8 cellular contexts compared by ENCODE assay signal in the genomic region with DNA sequence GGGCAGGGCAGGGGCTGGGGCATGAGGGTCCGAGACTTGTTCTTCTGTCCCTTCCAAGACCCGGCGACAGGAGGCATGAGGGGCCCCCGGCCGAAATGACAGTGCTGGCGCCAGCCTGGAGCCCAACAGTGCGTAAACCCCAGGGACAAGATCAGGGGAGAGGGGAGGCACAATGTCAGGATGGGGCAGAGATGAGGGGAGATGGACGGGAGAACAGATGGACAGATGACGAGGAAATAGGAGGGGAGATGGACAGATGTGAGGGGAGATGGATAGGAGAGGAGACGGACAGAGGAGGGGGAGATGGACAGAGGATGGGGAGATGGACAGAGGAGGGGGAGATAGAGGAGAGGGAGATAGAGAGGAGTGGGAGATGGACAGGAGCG. TPM values are rescaled to one million over a fixed set of nuclear protein-coding genes. Genes with fewer than 3 reads are reported as not detected.
A peak's percentile ranks its signal among the peaks of the same experiment; 100 is the strongest.
DNase-seq lines count a peak whose midpoint lies in the region; ATAC-seq, FAIRE-seq and TF ChIP-seq lines count a peak whose summit lies in the region.

No MANE protein-coding gene starts in this region.

- in situ Hi-C loops in HepG2 (cut with HindIII; ENCODE audit: extremely low pct_ligation_motif_present, low pct_unique_long_range_greater_than_20kb): no loop called here
- in situ Hi-C loops in KBM-7 (cut with MboI; ENCODE audit: low pct_unique_long_range_greater_than_20kb, low sequenced_read_pairs): no loop called here

- intact Hi-C loops in HepG2 (cut with micrococcal nuclease; ENCODE audit: unreplicated experiment) (no loop called here), tibial artery (cut with DNase I; ENCODE audit: low total_unique reads) (loop anchor here (2.0 kb wide), 1 partner anchor 72 kb away; no protein-coding TSS in a partner anchor), adrenal gland (cut with DNase I) (no loop called here)

- peak overlapping the region; percentile 85 for H3K27ac Mint-ChIP-seq in activated CD4-positive, alpha-beta T cell treated with anti-CD3 and anti-CD28 coated beads, Interleukin-2, amount 10 ng/mL, durations not matched to agents 7 days and 5 days

- peak overlapping the region; percentile 99 for H3K4me2 ChIP-seq in HepG2 (ENCODE audit: low read depth, low read length)

- TF ChIP-seq EP300 in HepG2 (IDR thresholded peaks at IDR 0.05; ENCODE audit: low read depth in 2 of 2, low read length in 2 of 2) (no peak), HepG2 (CRISPR knock-in tag; IDR thresholded peaks at IDR 0.05; ENCODE audit: borderline replicate concordance) (no peak)

- H3K4me3 ChIP-seq in adipocyte (ENCODE audit: low read length) (peak overlapping the region; percentile 75), HepG2 (replicated peaks in 1 of 3; ENCODE audit: insufficient read depth in 1 of 3, low read depth in 2 of 3, low read length in 3 of 3) (peak overlapping the region; percentile 34 to 78 (median 78); a peak in 5 of 6 replicates), tibial artery (peak overlapping the region; percentile 61 to 73), adrenal gland (peak overlapping the region in 2 of 4 donors; percentile 73)

- POLR2A ChIA-PET in activated CD4-positive, alpha-beta T cell treated with anti-CD3 and anti-CD28 coated beads, Interleukin-2, amount 10 ng/mL, durations not matched to agents 7 days and 5 days (lab: Charles Lee): no interaction called here
- POLR2A ChIA-PET in HepG2 (lab: Yijun Ruan, JAX): no interaction called here

- no peaks in the 10 kb centered on the region for H3K79me2 ChIP-seq in HepG2 (ENCODE audit: insufficient read depth, low read length)

- no peak overlapping the region for H3K27ac ChIP-seq in HepG2 (ENCODE audit: extremely low read length, insufficient read depth, low read length)
- peak overlapping the region; percentile 69 to 80 for H3K27ac ChIP-seq in tibial artery
- H3K27ac ChIP-seq in adrenal gland: peak overlapping the region in 2 of 5 donors; percentile 72 to 73

- TF ChIP-seq POLR2A in HepG2 (IDR thresholded peaks at IDR 0.05; ENCODE audit: insufficient read depth in 1 of 2, low read depth in 2 of 2, low read length in 2 of 2) (no peak), adrenal gland (IDR thresholded peaks at IDR 0.05) (no peak)

- H3K9me3 ChIP-seq in adipocyte (ENCODE audit: control insufficient read depth, low read length) (no peaks in the 10 kb centered on the region), HepG2 (ENCODE audit: low read length) (no peaks in the 10 kb centered on the region), tibial artery (no peaks in the 10 kb centered on the region), adrenal gland (replicated peaks in 1 of 3) (no peaks in the 10 kb centered on the region)

- H3K36me3 ChIP-seq in adipocyte (ENCODE audit: control insufficient read depth, insufficient read depth, low read length, severe bottlenecking) (no peaks in the 10 kb centered on the region), HepG2 (replicated peaks in 1 of 2; ENCODE audit: control insufficient read depth in 1 of 2, insufficient read depth in 2 of 2, low read length in 2 of 2) (no peaks in the 10 kb centered on the region), tibial artery (peaks cover 0 to 6% (median 3%) of the 10 kb centered on the region in 3 donors), adrenal gland (replicated peaks in 1 of 2) (no peaks in the 10 kb centered on the region)

- H3K4me1 ChIP-seq in adipocyte (ENCODE audit: control insufficient read depth, insufficient read depth, low read length): peaks cover 17% of the 10 kb centered on the region
- peaks cover 34% of the 10 kb centered on the region for H3K4me1 ChIP-seq in HepG2 (ENCODE audit: insufficient read depth, low read length)
- peaks cover 0 to 20% (median 12%) of the 10 kb centered on the region in 4 donors for H3K4me1 ChIP-seq in tibial artery
- peaks cover 5 to 6% of the 10 kb centered on the region in 2 donors for H3K4me1 ChIP-seq in adrenal gland (replicated peaks in 1 of 2)

- FAIRE-seq in HepG2 (lab: Jason Lieb, UNC): no peak

- no peaks in the 10 kb centered on the region for H4K20me1 ChIP-seq in HepG2 (ENCODE audit: insufficient read depth, low read length)

- H3K36me3 Mint-ChIP-seq in activated CD4-positive, alpha-beta T cell treated with anti-CD3 and anti-CD28 coated beads, Interleukin-2, amount 10 ng/mL, durations not matched to agents 7 days and 5 days (ENCODE audit: low read depth): peaks cover 41% of the 10 kb centered on the region

- peak overlapping the region; percentile 80 for H3K9ac ChIP-seq in adipocyte (ENCODE audit: low read length)
- H3K9ac ChIP-seq in HepG2 (ENCODE audit: insufficient read depth, low read depth, low read length): peak overlapping the region; percentile 63; the same call in 1 of the 2 replicates

- peak overlapping the region; percentile 63 for H2AFZ ChIP-seq in HepG2 (ENCODE audit: low read length)

- TF ChIP-seq CTCF in HepG2 (CRISPR knock-in tag; IDR thresholded peaks at IDR 0.05): no peak
- no peak for TF ChIP-seq CTCF in tibial artery (IDR thresholded peaks at IDR 0.05)
- TF ChIP-seq CTCF in adrenal gland (IDR thresholded peaks at IDR 0.05): no peak

- CTCF ChIA-PET in activated CD4-positive, alpha-beta T cell treated with anti-CD3 and anti-CD28 coated beads, Interleukin-2, amount 10 ng/mL, durations not matched to agents 7 days and 5 days (lab: Charles Lee): interaction anchor here (0.5 to 1.6 kb wide), 2 partner anchors 84 to 106 kb away, joined by 4 read pairs; a partner anchor contains a TSS
- CTCF ChIA-PET in HepG2 (lab: Yijun Ruan, JAX; ENCODE audit: low intra/inter-chr PET ratio, low total read pairs): interaction anchor here (1.7 to 2.1 kb wide), 2 partner anchors 72 to 96 kb away, joined by 9 to 12 read pairs; no protein-coding TSS in a partner anchor

- TF ChIP-seq RAD21 in HepG2 (CRISPR knock-in tag; IDR thresholded peaks at IDR 0.05): no peak

- ATAC-seq in HepG2: no peak

- WGBS in HepG2 (ENCODE audit: low lambda C conversion rate): 5% methylated on average over 11 of the region's 11 CpGs
- WGBS in adrenal gland, 4 donors: 13 to 20% (median 15%) methylated on average over 10 to 11 of the region's 11 CpGs

- no TSS peak for BruUV-seq in HepG2 (replicated peaks; lab: Mats Ljungman, UMichigan)

- peak overlapping the region; percentile 91 for H3K4me3 Mint-ChIP-seq in activated CD4-positive, alpha-beta T cell treated with anti-CD3 and anti-CD28 coated beads, Interleukin-2, amount 10 ng/mL, durations not matched to agents 7 days and 5 days

- no peak for DNase-seq in activated CD4-positive, alpha-beta T cell treated with anti-CD3 and anti-CD28 coated beads, Interleukin-2, amount 10 ng/mL, durations not matched to agents 7 days and 5 days
- DNase-seq in activated CD4-positive, alpha-beta T cell treated with anti-CD3 and anti-CD28 coated beads, Interleukin-2, amount 50 U/mL, for 4 hours: no peak
- DNase-seq in adipocyte (ENCODE audit: low read depth) (no peak), HepG2 (ENCODE audit: low spot score) (no peak), tibial artery (no peak), adrenal gland (no peak), 8988T (no peak), KBM-7 (no peak)

- peaks cover 50% of the 10 kb centered on the region for H3K4me1 Mint-ChIP-seq in activated CD4-positive, alpha-beta T cell treated with anti-CD3 and anti-CD28 coated beads, Interleukin-2, amount 10 ng/mL, durations not matched to agents 7 days and 5 days

- H3K27me3 ChIP-seq in adipocyte (replicated peaks; ENCODE audit: control insufficient read depth, insufficient read depth, low read length) (no peaks in the 10 kb centered on the region), HepG2 (ENCODE audit: control insufficient read depth in 1 of 2, insufficient read depth in 2 of 2, low read length in 2 of 2) (no peaks in the 10 kb centered on the region; a peak in 1 of 5 replicates), tibial artery (no peaks in the 10 kb centered on the region), adrenal gland (no peaks in the 10 kb centered on the region)

- H3K27me3 Mint-ChIP-seq in activated CD4-positive, alpha-beta T cell treated with anti-CD3 and anti-CD28 coated beads, Interleukin-2, amount 10 ng/mL, durations not matched to agents 7 days and 5 days: no peaks in the 10 kb centered on the region

- no peaks in the 10 kb centered on the region for H3K9me3 Mint-ChIP-seq in activated CD4-positive, alpha-beta T cell treated with anti-CD3 and anti-CD28 coated beads, Interleukin-2, amount 10 ng/mL, durations not matched to agents 7 days and 5 days

RNA-seq across cellular contexts. Expression of a gene that starts 0.5 kb away (rescaled TPM):
- 100 to 1,000 TPM; 348 to 355 TPM for total RNA-seq in activated CD4-positive, alpha-beta T cell treated with anti-CD3 and anti-CD28 coated beads, Interleukin-2, amount 10 ng/mL, durations not matched to agents 7 days and 5 days
- total RNA-seq in HepG2 (2016; rRNA removed; fragmentation: Illumina TruSeq; extraction: Trizol): 0.58 and 1.5 TPM in 2 replicates
- total RNA-seq in HepG2 (2016; cell fraction: cytosol; rRNA removed; fragmentation: Illumina TruSeq; extraction: Trizol; ENCODE audit: low read depth): 2.3 and 2.9 TPM in 2 replicates
- 0.67 and 1.4 TPM in 2 replicates for total RNA-seq in HepG2 (2016; cell fraction: insoluble cytoplasmic fraction; rRNA removed; fragmentation: Illumina TruSeq; extraction: Trizol)
- 2.2 and 2.3 TPM in 2 replicates for total RNA-seq in HepG2 (2016; cell fraction: membrane; rRNA removed; fragmentation: Illumina TruSeq; extraction: Trizol)
- 1.3 and 2.9 TPM in 2 replicates for total RNA-seq in HepG2 (2016; cell fraction: nucleus; rRNA removed; fragmentation: Illumina TruSeq; extraction: Trizol)
- 2.6 and 3.0 TPM in 2 replicates for polyA plus RNA-seq in HepG2 (2011; rRNA removed)
- 1.1 and 1.7 TPM in 2 replicates for polyA plus RNA-seq in HepG2 (2011; cell fraction: cytosol; rRNA removed)
- polyA plus RNA-seq in HepG2 (2011; cell fraction: nucleus; rRNA removed): 5.2 and 6.9 TPM in 2 replicates
- polyA plus RNA-seq in HepG2 (2012): 2.0 and 4.6 TPM in 2 replicates
- polyA plus RNA-seq in HepG2 (2016; cell fraction: cytosol; fragmentation: Illumina TruSeq; extraction: Trizol; ENCODE audit: low read depth): 4.2 and 4.4 TPM in 2 replicates
- 2.3 and 2.4 TPM in 2 replicates for polyA plus RNA-seq in HepG2 (2016; cell fraction: insoluble cytoplasmic fraction; fragmentation: Illumina TruSeq; extraction: Trizol; ENCODE audit: low read depth)
- polyA plus RNA-seq in HepG2 (2016; cell fraction: membrane; fragmentation: Illumina TruSeq; extraction: Trizol; ENCODE audit: low read depth): 2.5 and 3.6 TPM in 2 replicates
- polyA plus RNA-seq in HepG2 (2016; cell fraction: nucleus; fragmentation: Illumina TruSeq; extraction: Trizol; ENCODE audit: insufficient read depth, low read depth): 7.4 and 8.8 TPM in 2 replicates
- 1.2 and 1.7 TPM in 2 replicates for polyA minus RNA-seq in HepG2 (2011; rRNA and poly(A)+ RNA removed; ENCODE audit: low replicate concordance)
- 0.79 and 2.5 TPM in 2 replicates for polyA minus RNA-seq in HepG2 (2011; cell fraction: cytosol; rRNA and poly(A)+ RNA removed)
- polyA minus RNA-seq in HepG2 (2011; cell fraction: nucleus; rRNA and poly(A)+ RNA removed): 0.90 and 1.1 TPM in 2 replicates
- total RNA-seq in adrenal gland: 10 to 100 TPM in 3 of 8 donors, 1 to 10 TPM in 5; 4.9 to 10.6 (median 8.7) TPM
- polyA plus RNA-seq in adrenal gland: 10 to 100 TPM in 2 of 3 donors, 1 to 10 TPM in 1; 1.8 to 33.8 (median 24.7) TPM

RNA-seq across cellular contexts. Expression of a gene that starts 12.9 kb away (rescaled TPM):
- total RNA-seq in activated CD4-positive, alpha-beta T cell treated with anti-CD3 and anti-CD28 coated beads, Interleukin-2, amount 10 ng/mL, durations not matched to agents 7 days and 5 days: 1,000 to 10,000 TPM; 2,327 to 2,349 TPM
- total RNA-seq in HepG2 (2016; rRNA removed; fragmentation: Illumina TruSeq; extraction: Trizol) (2,601 and 3,137 TPM in 2 replicates), adrenal gland (1,000 to 10,000 TPM; 2,402 to 3,504 (median 2,561) TPM)
- total RNA-seq in HepG2 (2016; cell fraction: cytosol; rRNA removed; fragmentation: Illumina TruSeq; extraction: Trizol; ENCODE audit: low read depth): 4,258 and 4,636 TPM in 2 replicates
- 2,656 and 3,295 TPM in 2 replicates for total RNA-seq in HepG2 (2016; cell fraction: insoluble cytoplasmic fraction; rRNA removed; fragmentation: Illumina TruSeq; extraction: Trizol)
- 7,013 and 7,095 TPM in 2 replicates for total RNA-seq in HepG2 (2016; cell fraction: membrane; rRNA removed; fragmentation: Illumina TruSeq; extraction: Trizol)
- 1,096 and 1,183 TPM in 2 replicates for total RNA-seq in HepG2 (2016; cell fraction: nucleus; rRNA removed; fragmentation: Illumina TruSeq; extraction: Trizol)
- polyA plus RNA-seq in HepG2 (2011; rRNA removed) (3,407 and 3,954 TPM in 2 replicates), adrenal gland (1,000 to 10,000 TPM; 1,750 to 2,828 (median 2,567) TPM)
- 2,986 and 5,309 TPM in 2 replicates for polyA plus RNA-seq in HepG2 (2011; cell fraction: cytosol; rRNA removed)
- 2,708 and 2,782 TPM in 2 replicates for polyA plus RNA-seq in HepG2 (2011; cell fraction: nucleus; rRNA removed)
- polyA plus RNA-seq in HepG2 (2012): 2,954 and 4,264 TPM in 2 replicates
- polyA plus RNA-seq in HepG2 (2016; cell fraction: cytosol; fragmentation: Illumina TruSeq; extraction: Trizol; ENCODE audit: low read depth): 5,376 and 5,987 TPM in 2 replicates
- polyA plus RNA-seq in HepG2 (2016; cell fraction: insoluble cytoplasmic fraction; fragmentation: Illumina TruSeq; extraction: Trizol; ENCODE audit: low read depth): 3,762 and 3,802 TPM in 2 replicates
- polyA plus RNA-seq in HepG2 (2016; cell fraction: membrane; fragmentation: Illumina TruSeq; extraction: Trizol; ENCODE audit: low read depth): 7,707 and 8,057 TPM in 2 replicates
- polyA plus RNA-seq in HepG2 (2016; cell fraction: nucleus; fragmentation: Illumina TruSeq; extraction: Trizol; ENCODE audit: insufficient read depth, low read depth): 2,294 and 2,333 TPM in 2 replicates
- polyA minus RNA-seq in HepG2 (2011; rRNA and poly(A)+ RNA removed; ENCODE audit: low replicate concordance): 2,394 and 2,613 TPM in 2 replicates
- polyA minus RNA-seq in HepG2 (2011; cell fraction: cytosol; rRNA and poly(A)+ RNA removed): 898 and 937 TPM in 2 replicates
- 1,540 and 1,647 TPM in 2 replicates for polyA minus RNA-seq in HepG2 (2011; cell fraction: nucleus; rRNA and poly(A)+ RNA removed)

RNA-seq across cellular contexts. Expression of a gene that starts 21.5 kb away (rescaled TPM):
- 10 to 100 TPM; 49.2 to 60.4 TPM for total RNA-seq in activated CD4-positive, alpha-beta T cell treated with anti-CD3 and anti-CD28 coated beads, Interleukin-2, amount 10 ng/mL, durations not matched to agents 7 days and 5 days
- total RNA-seq in HepG2 (2016; rRNA removed; fragmentation: Illumina TruSeq; extraction: Trizol): 29.6 and 34.9 TPM in 2 replicates
- total RNA-seq in HepG2 (2016; cell fraction: cytosol; rRNA removed; fragmentation: Illumina TruSeq; extraction: Trizol; ENCODE audit: low read depth): 2.5 and 3.4 TPM in 2 replicates
- total RNA-seq in HepG2 (2016; cell fraction: insoluble cytoplasmic fraction; rRNA removed; fragmentation: Illumina TruSeq; extraction: Trizol): 27.6 and 38.2 TPM in 2 replicates
- total RNA-seq in HepG2 (2016; cell fraction: membrane; rRNA removed; fragmentation: Illumina TruSeq; extraction: Trizol): 6.3 and 7.8 TPM in 2 replicates
- total RNA-seq in HepG2 (2016; cell fraction: nucleus; rRNA removed; fragmentation: Illumina TruSeq; extraction: Trizol): 15.0 and 23.1 TPM in 2 replicates
- 8.4 and 9.2 TPM in 2 replicates for polyA plus RNA-seq in HepG2 (2011; rRNA removed)
- polyA plus RNA-seq in HepG2 (2011; cell fraction: cytosol; rRNA removed): 6.8 and 16.2 TPM in 2 replicates
- 31.7 and 40.0 TPM in 2 replicates for polyA plus RNA-seq in HepG2 (2011; cell fraction: nucleus; rRNA removed)
- polyA plus RNA-seq in HepG2 (2012): 7.6 and 9.2 TPM in 2 replicates
- polyA plus RNA-seq in HepG2 (2016; cell fraction: cytosol; fragmentation: Illumina TruSeq; extraction: Trizol; ENCODE audit: low read depth): 1.7 and 2.8 TPM in 2 replicates
- 25.4 and 29.9 TPM in 2 replicates for polyA plus RNA-seq in HepG2 (2016; cell fraction: insoluble cytoplasmic fraction; fragmentation: Illumina TruSeq; extraction: Trizol; ENCODE audit: low read depth)
- 3.2 and 4.3 TPM in 2 replicates for polyA plus RNA-seq in HepG2 (2016; cell fraction: membrane; fragmentation: Illumina TruSeq; extraction: Trizol; ENCODE audit: low read depth)
- polyA plus RNA-seq in HepG2 (2016; cell fraction: nucleus; fragmentation: Illumina TruSeq; extraction: Trizol; ENCODE audit: insufficient read depth, low read depth): 40.8 and 41.9 TPM in 2 replicates
- polyA minus RNA-seq in HepG2 (2011; rRNA and poly(A)+ RNA removed; ENCODE audit: low replicate concordance): 16.3 and 53.3 TPM in 2 replicates
- polyA minus RNA-seq in HepG2 (2011; cell fraction: cytosol; rRNA and poly(A)+ RNA removed): 13.7 and 17.8 TPM in 2 replicates
- polyA minus RNA-seq in HepG2 (2011; cell fraction: nucleus; rRNA and poly(A)+ RNA removed): 3.6 and 4.4 TPM in 2 replicates
- total RNA-seq in adrenal gland: 10 to 100 TPM; 23.8 to 47.8 (median 29.7) TPM
- polyA plus RNA-seq in adrenal gland: 10 to 100 TPM in 2 of 3 donors, 1 to 10 TPM in 1; 3.6 to 95.5 (median 86.7) TPM

RNA-seq across cellular contexts. Expression of a gene that starts 21.7 kb away (rescaled TPM):
- 1,000 to 10,000 TPM; 1,996 to 2,084 TPM for total RNA-seq in activated CD4-positive, alpha-beta T cell treated with anti-CD3 and anti-CD28 coated beads, Interleukin-2, amount 10 ng/mL, durations not matched to agents 7 days and 5 days
- total RNA-seq in HepG2 (2016; rRNA removed; fragmentation: Illumina TruSeq; extraction: Trizol) (2,345 and 2,734 TPM in 2 replicates), adrenal gland (1,000 to 10,000 TPM; 1,528 to 3,971 (median 2,289) TPM)
- 3,922 and 3,962 TPM in 2 replicates for total RNA-seq in HepG2 (2016; cell fraction: cytosol; rRNA removed; fragmentation: Illumina TruSeq; extraction: Trizol; ENCODE audit: low read depth)
- 2,320 and 2,893 TPM in 2 replicates for total RNA-seq in HepG2 (2016; cell fraction: insoluble cytoplasmic fraction; rRNA removed; fragmentation: Illumina TruSeq; extraction: Trizol)
- 5,292 and 5,634 TPM in 2 replicates for total RNA-seq in HepG2 (2016; cell fraction: membrane; rRNA removed; fragmentation: Illumina TruSeq; extraction: Trizol)
- 817 and 896 TPM in 2 replicates for total RNA-seq in HepG2 (2016; cell fraction: nucleus; rRNA removed; fragmentation: Illumina TruSeq; extraction: Trizol)
- polyA plus RNA-seq in HepG2 (2011; rRNA removed) (2,839 and 2,896 TPM in 2 replicates), adrenal gland (1,000 to 10,000 TPM; 2,684 to 4,591 (median 2,733) TPM)
- 6,087 and 6,094 TPM in 2 replicates for polyA plus RNA-seq in HepG2 (2011; cell fraction: cytosol; rRNA removed)
- 1,822 and 1,919 TPM in 2 replicates for polyA plus RNA-seq in HepG2 (2011; cell fraction: nucleus; rRNA removed)
- polyA plus RNA-seq in HepG2 (2012): 3,444 and 3,595 TPM in 2 replicates
- polyA plus RNA-seq in HepG2 (2016; cell fraction: cytosol; fragmentation: Illumina TruSeq; extraction: Trizol; ENCODE audit: low read depth): 4,821 and 5,462 TPM in 2 replicates
- polyA plus RNA-seq in HepG2 (2016; cell fraction: insoluble cytoplasmic fraction; fragmentation: Illumina TruSeq; extraction: Trizol; ENCODE audit: low read depth): 3,269 and 3,282 TPM in 2 replicates
- 6,240 and 6,461 TPM in 2 replicates for polyA plus RNA-seq in HepG2 (2016; cell fraction: membrane; fragmentation: Illumina TruSeq; extraction: Trizol; ENCODE audit: low read depth)
- 1,822 and 1,918 TPM in 2 replicates for polyA plus RNA-seq in HepG2 (2016; cell fraction: nucleus; fragmentation: Illumina TruSeq; extraction: Trizol; ENCODE audit: insufficient read depth, low read depth)
- polyA minus RNA-seq in HepG2 (2011; rRNA and poly(A)+ RNA removed; ENCODE audit: low replicate concordance): 1,415 and 1,765 TPM in 2 replicates
- polyA minus RNA-seq in HepG2 (2011; cell fraction: cytosol; rRNA and poly(A)+ RNA removed): 470 and 550 TPM in 2 replicates
- polyA minus RNA-seq in HepG2 (2011; cell fraction: nucleus; rRNA and poly(A)+ RNA removed): 202 and 266 TPM in 2 replicates

RNA-seq across cellular contexts. Expression of a gene that starts 22.9 kb away (rescaled TPM):
- 100 to 1,000 TPM; 146 to 176 TPM for total RNA-seq in activated CD4-positive, alpha-beta T cell treated with anti-CD3 and anti-CD28 coated beads, Interleukin-2, amount 10 ng/mL, durations not matched to agents 7 days and 5 days
- total RNA-seq in HepG2 (2016; rRNA removed; fragmentation: Illumina TruSeq; extraction: Trizol) (94.9 and 110 TPM in 2 replicates), adrenal gland (100 to 1,000 TPM in 3 of 8 donors, 10 to 100 TPM in 5; 63.1 to 131 (median 83.6) TPM)
- 60.4 and 74.8 TPM in 2 replicates for total RNA-seq in HepG2 (2016; cell fraction: cytosol; rRNA removed; fragmentation: Illumina TruSeq; extraction: Trizol; ENCODE audit: low read depth)
- 105 and 114 TPM in 2 replicates for total RNA-seq in HepG2 (2016; cell fraction: insoluble cytoplasmic fraction; rRNA removed; fragmentation: Illumina TruSeq; extraction: Trizol)
- 77.7 and 93.8 TPM in 2 replicates for total RNA-seq in HepG2 (2016; cell fraction: membrane; rRNA removed; fragmentation: Illumina TruSeq; extraction: Trizol)
- 75.2 and 89.0 TPM in 2 replicates for total RNA-seq in HepG2 (2016; cell fraction: nucleus; rRNA removed; fragmentation: Illumina TruSeq; extraction: Trizol)
- polyA plus RNA-seq in HepG2 (2011; rRNA removed) (126 and 137 TPM in 2 replicates), adrenal gland (100 to 1,000 TPM in 1 of 3 donors, 10 to 100 TPM in 2; 26.6 to 103 (median 72.3) TPM)
- 117 and 150 TPM in 2 replicates for polyA plus RNA-seq in HepG2 (2011; cell fraction: cytosol; rRNA removed)
- 281 and 313 TPM in 2 replicates for polyA plus RNA-seq in HepG2 (2011; cell fraction: nucleus; rRNA removed)
- 108 and 121 TPM in 2 replicates for polyA plus RNA-seq in HepG2 (2012)
- 33.5 and 45.1 TPM in 2 replicates for polyA plus RNA-seq in HepG2 (2016; cell fraction: cytosol; fragmentation: Illumina TruSeq; extraction: Trizol; ENCODE audit: low read depth)
- polyA plus RNA-seq in HepG2 (2016; cell fraction: insoluble cytoplasmic fraction; fragmentation: Illumina TruSeq; extraction: Trizol; ENCODE audit: low read depth): 86.6 and 90.0 TPM in 2 replicates
- 42.8 and 56.0 TPM in 2 replicates for polyA plus RNA-seq in HepG2 (2016; cell fraction: membrane; fragmentation: Illumina TruSeq; extraction: Trizol; ENCODE audit: low read depth)
- 175 and 195 TPM in 2 replicates for polyA plus RNA-seq in HepG2 (2016; cell fraction: nucleus; fragmentation: Illumina TruSeq; extraction: Trizol; ENCODE audit: insufficient read depth, low read depth)
- polyA minus RNA-seq in HepG2 (2011; rRNA and poly(A)+ RNA removed; ENCODE audit: low replicate concordance): 83.0 and 106 TPM in 2 replicates
- 40.9 and 42.6 TPM in 2 replicates for polyA minus RNA-seq in HepG2 (2011; cell fraction: cytosol; rRNA and poly(A)+ RNA removed)
- polyA minus RNA-seq in HepG2 (2011; cell fraction: nucleus; rRNA and poly(A)+ RNA removed): 50.9 and 63.0 TPM in 2 replicates

Comparison
In these comparisons a context has a peak if more than half of its experiments do, and no peak if none do; other contexts are left out.
1. RNA of a gene that starts 0.5 kb away (total RNA-seq): 348 to 355 TPM in activated CD4-positive, alpha-beta T cell treated with anti-CD3 and anti-CD28 coated beads, Interleukin-2, amount 10 ng/mL, durations not matched to agents 7 days and 5 days; 4.9 to 10.6 TPM in adrenal gland and 0.58 to 2.9 TPM in HepG2; every median in the first group is over 10 times any median in the second.